8 cellular contexts compared by ENCODE assay signal in the genomic region with DNA sequence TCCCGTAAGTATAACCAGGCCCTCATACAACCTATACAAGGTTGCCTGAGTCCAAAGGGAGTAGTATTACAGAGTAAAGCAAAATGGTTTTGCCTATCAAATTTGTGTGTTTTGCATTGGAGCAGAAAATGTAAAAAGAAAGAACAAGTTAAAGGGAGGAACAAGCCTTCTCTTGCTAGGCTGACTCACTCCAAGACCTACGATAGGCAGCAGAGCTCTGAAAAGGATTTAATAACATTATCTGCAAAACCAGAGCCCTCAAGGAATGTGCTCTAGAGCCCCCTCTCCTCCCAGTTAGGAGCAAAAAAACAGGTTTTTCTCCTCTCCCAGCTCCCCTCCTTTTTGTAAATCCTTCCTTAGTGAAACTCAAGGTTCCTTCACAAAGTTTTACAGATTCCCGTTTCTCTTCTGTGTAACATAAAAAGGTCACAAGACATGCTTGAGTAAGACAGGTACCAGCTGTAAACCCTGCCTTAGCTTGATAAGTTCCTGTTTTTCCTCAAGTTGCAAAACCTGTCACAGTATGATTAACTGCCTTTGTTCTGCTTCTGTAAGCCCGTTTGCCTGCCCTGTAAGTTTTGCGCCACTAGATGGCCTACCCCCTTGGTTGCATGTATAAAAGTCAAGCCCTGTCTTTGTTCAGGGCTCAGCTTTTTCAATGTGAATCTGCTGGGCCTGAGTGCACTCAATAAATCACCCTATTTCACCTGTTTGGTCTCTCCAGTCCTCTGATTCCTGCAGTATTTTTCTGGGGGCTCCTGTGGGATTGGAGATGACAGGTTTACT.
DNase-seq lines count a peak whose midpoint lies in the region; ATAC-seq and TF ChIP-seq lines count a peak whose summit lies in the region.

No MANE protein-coding gene starts in this region.

- H3K27me3 ChIP-seq in SK-N-SH (ENCODE audit: insufficient read depth) = no peaks in the 10 kb centered on the region

- POLR2A ChIA-PET in SK-N-SH (lab: Yijun Ruan, JAX) = no interaction called here

- H3K27ac ChIP-seq in SK-N-SH (ENCODE audit: low read depth in 2 of 2, low read length in 1 of 2) (no peak overlapping the region), coronary artery (no peak overlapping the region)

- no peaks in the 10 kb centered on the region for H3K4me1 ChIP-seq in SK-N-SH (ENCODE audit: control insufficient read depth in 1 of 2, insufficient read depth in 2 of 2, low read depth in 1 of 2, low read length in 1 of 2)

- DNase-seq in SK-N-SH (no peak), left kidney (ENCODE audit: low read depth, low spot score) (peak; percentile 40), coronary artery (ENCODE audit: low spot score) (no peak), nucleus accumbens (lab: John Stamatoyannopoulos, UW) (no peak)
- DNase-seq in activated CD8-positive, alpha-beta memory T cell treated with anti-CD3 and anti-CD28 coated beads, Interleukin-2, amount 50 U/mL, for 48 hours = no peak

- TF ChIP-seq EP300 in SK-N-SH (IDR thresholded peaks at IDR 0.05; ENCODE audit: borderline replicate concordance in 1 of 2, low read depth in 1 of 2, low read length in 1 of 2) = no peak

- no peaks in the 10 kb centered on the region for H4K20me1 ChIP-seq in SK-N-SH (ENCODE audit: insufficient read depth)

- H3K9me3 ChIP-seq in SK-N-SH = no peaks in the 10 kb centered on the region

- no peaks in the 10 kb centered on the region for H3K79me2 ChIP-seq in SK-N-SH (ENCODE audit: insufficient read depth)

- H3K4me2 ChIP-seq in SK-N-SH = no peak overlapping the region

- H3K36me3 ChIP-seq in SK-N-SH (replicated peaks in 1 of 2; ENCODE audit: control insufficient read depth in 1 of 2, insufficient read depth in 2 of 2, low read length in 1 of 2) = no peaks in the 10 kb centered on the region

- no peak for TF ChIP-seq RAD21 in SK-N-SH (IDR thresholded peaks at IDR 0.05; ENCODE audit: low read length)

- WGBS in SK-N-SH (ENCODE audit: low lambda C conversion rate) = 2% methylated on average over 5 of the region's 5 CpGs

- no peaks in the 10 kb centered on the region for H3F3A ChIP-seq in SK-N-SH (replicated peaks; ENCODE audit: insufficient read depth)

- no peaks in the 10 kb centered on the region for H3K9me2 ChIP-seq in SK-N-SH

- no peak overlapping the region for H3K9ac ChIP-seq in SK-N-SH

- no peak overlapping the region for H2AFZ ChIP-seq in SK-N-SH (ENCODE audit: low read depth)

- TF ChIP-seq CTCF in GM12874 (IDR thresholded peaks at IDR 0.05; ENCODE audit: insufficient read depth, low read depth, low read length) = peak; percentile 25; the same call in 1 of the 2 replicates
- peak; percentile 30; the same call in 1 of the 2 replicates for TF ChIP-seq CTCF in SK-N-SH (IDR thresholded peaks at IDR 0.05)
- TF ChIP-seq CTCF in coronary artery (IDR thresholded peaks at IDR 0.05) = no peak

- ATAC-seq in HG03442 (IDR thresholded peaks at IDR 0.05; ENCODE audit: unreplicated experiment) = peak; percentile 53
- no peak for ATAC-seq in GM19328 (IDR thresholded peaks at IDR 0.05; ENCODE audit: unreplicated experiment)

- no peak overlapping the region for H3K4me3 ChIP-seq in SK-N-SH (ENCODE audit: low read depth in 2 of 2, low read length in 1 of 2)
- H3K4me3 ChIP-seq in coronary artery = no peak overlapping the region

- CTCF ChIA-PET in SK-N-SH (lab: Yijun Ruan, JAX) = no interaction called here

TF ChIP-seq in SK-N-SH, 30 proteins besides CTCF, POLR2A, EP300 and RAD21:
- TF ChIP-seq RXRA (IDR thresholded peaks at IDR 0.05; ENCODE audit: borderline replicate concordance, low read depth) = no peak
- TF ChIP-seq, protein P1, sequence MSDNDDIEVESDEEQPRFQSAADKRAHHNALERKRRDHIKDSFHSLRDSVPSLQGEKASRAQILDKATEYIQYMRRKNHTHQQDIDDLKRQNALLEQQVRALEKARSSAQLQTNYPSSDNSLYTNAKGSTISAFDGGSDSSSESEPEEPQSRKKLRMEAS (IDR thresholded peaks at IDR 0.05; ENCODE audit: low read depth) = no peak
- no peak for TF ChIP-seq FOSL2 (IDR thresholded peaks at IDR 0.05; ENCODE audit: borderline replicate concordance, low read depth)
- TF ChIP-seq EZH2phosphoT487 (IDR thresholded peaks at IDR 0.05; ENCODE audit: borderline replicate concordance, low read depth) = no peak
- TF ChIP-seq, protein P2, sequence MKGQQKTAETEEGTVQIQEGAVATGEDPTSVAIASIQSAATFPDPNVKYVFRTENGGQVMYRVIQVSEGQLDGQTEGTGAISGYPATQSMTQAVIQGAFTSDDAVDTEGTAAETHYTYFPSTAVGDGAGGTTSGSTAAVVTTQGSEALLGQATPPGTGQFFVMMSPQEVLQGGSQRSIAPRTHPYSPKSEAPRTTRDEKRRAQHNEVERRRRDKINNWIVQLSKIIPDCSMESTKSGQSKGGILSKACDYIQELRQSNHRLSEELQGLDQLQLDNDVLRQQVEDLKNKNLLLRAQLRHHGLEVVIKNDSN (IDR thresholded peaks at IDR 0.05; ENCODE audit: borderline replicate concordance, low read depth) = no peak
- no peak for TF ChIP-seq YY1 (IDR thresholded peaks at IDR 0.05; ENCODE audit: low read depth)
- TF ChIP-seq ELF1 (IDR thresholded peaks at IDR 0.05) = no peak
- no peak for TF ChIP-seq SIN3A (IDR thresholded peaks at IDR 0.05; ENCODE audit: borderline replicate concordance, low read depth, low read length)
- no peak for TF ChIP-seq JUND (IDR thresholded peaks at IDR 0.05)
- TF ChIP-seq, protein P3, sequence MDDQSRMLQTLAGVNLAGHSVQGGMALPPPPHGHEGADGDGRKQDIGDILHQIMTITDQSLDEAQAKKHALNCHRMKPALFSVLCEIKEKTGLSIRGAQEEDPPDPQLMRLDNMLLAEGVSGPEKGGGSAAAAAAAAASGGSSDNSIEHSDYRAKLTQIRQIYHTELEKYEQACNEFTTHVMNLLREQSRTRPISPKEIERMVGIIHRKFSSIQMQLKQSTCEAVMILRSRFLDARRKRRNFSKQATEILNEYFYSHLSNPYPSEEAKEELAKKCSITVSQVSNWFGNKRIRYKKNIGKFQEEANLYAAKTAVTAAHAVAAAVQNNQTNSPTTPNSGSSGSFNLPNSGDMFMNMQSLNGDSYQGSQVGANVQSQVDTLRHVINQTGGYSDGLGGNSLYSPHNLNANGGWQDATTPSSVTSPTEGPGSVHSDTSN (IDR thresholded peaks at IDR 0.05) = no peak
- no peak for TF ChIP-seq TEAD4 (IDR thresholded peaks at IDR 0.05; ENCODE audit: borderline replicate concordance, insufficient read depth)
- no peak for TF ChIP-seq FOXJ3 (CRISPR knock-in tag; IDR thresholded peaks at IDR 0.05)
- TF ChIP-seq, protein P4, sequence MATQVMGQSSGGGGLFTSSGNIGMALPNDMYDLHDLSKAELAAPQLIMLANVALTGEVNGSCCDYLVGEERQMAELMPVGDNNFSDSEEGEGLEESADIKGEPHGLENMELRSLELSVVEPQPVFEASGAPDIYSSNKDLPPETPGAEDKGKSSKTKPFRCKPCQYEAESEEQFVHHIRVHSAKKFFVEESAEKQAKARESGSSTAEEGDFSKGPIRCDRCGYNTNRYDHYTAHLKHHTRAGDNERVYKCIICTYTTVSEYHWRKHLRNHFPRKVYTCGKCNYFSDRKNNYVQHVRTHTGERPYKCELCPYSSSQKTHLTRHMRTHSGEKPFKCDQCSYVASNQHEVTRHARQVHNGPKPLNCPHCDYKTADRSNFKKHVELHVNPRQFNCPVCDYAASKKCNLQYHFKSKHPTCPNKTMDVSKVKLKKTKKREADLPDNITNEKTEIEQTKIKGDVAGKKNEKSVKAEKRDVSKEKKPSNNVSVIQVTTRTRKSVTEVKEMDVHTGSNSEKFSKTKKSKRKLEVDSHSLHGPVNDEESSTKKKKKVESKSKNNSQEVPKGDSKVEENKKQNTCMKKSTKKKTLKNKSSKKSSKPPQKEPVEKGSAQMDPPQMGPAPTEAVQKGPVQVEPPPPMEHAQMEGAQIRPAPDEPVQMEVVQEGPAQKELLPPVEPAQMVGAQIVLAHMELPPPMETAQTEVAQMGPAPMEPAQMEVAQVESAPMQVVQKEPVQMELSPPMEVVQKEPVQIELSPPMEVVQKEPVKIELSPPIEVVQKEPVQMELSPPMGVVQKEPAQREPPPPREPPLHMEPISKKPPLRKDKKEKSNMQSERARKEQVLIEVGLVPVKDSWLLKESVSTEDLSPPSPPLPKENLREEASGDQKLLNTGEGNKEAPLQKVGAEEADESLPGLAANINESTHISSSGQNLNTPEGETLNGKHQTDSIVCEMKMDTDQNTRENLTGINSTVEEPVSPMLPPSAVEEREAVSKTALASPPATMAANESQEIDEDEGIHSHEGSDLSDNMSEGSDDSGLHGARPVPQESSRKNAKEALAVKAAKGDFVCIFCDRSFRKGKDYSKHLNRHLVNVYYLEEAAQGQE (IDR thresholded peaks at IDR 0.05; ENCODE audit: low read depth, low read length) = no peak
- no peak for TF ChIP-seq MXI1 (IDR thresholded peaks at IDR 0.05; ENCODE audit: low read depth, low read length)
TF ChIP-seq in SK-N-SH: peak in this region for 0.
